ENCODE assay signal across 33 cellular contexts in the genomic region with DNA sequence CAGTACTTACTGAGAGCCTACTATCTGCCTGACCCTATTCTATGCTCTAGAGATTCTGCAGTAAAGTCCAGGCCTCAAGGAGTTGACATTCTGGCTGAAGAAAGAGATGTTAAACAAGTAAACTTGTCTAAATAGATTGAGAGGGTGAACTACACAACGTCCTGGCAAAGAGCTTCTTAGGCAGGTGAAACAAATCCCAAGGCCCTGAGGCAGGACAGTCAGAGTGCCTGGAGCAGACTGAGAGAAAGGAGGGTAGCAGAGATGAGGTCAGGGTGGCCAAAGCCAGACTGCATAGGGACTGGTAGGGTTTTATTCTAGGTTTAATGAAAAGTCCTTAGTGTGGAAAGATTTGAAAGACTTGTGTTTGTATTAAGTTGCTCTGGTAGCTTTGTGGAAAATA.
"Had no signal": no experiment of that assay in that cellular context is flagged by ENCODE, and none has a peak within 500 bp of the region (broad histone marks: within the 10 kb centered on the region; RNA-seq: fewer than 3 reads in every experiment).

No MANE protein-coding gene starts in this region.

- H3K27ac ChIP-seq: ascending aorta, breast epithelium, cardiac muscle cell, colonic mucosa, dorsolateral prefrontal cortex had no signal

- H3K4me1 Mint-ChIP-seq: activated naive CD4-positive, alpha-beta T cell treated with anti-CD3 and anti-CD28 coated beads, Interleukin-2, amount 10 ng/mL, durations not matched to agents 7 days and 5 days; brain had no signal

- H3K4me1 ChIP-seq: ascending aorta, breast epithelium, colonic mucosa had no signal

- FAIRE-seq: frontal cortex had no signal

- H3K4me3 Mint-ChIP-seq: activated CD4-positive, alpha-beta memory T cell treated with anti-CD3 and anti-CD28 coated beads for 36 hours; activated CD8-positive, alpha-beta memory T cell treated with anti-CD3 and anti-CD28 coated beads, Interleukin-2, amount 10 ng/mL, durations not matched to agents 7 days and 5 days; activated CD8-positive, alpha-beta T cell treated with anti-CD3 and anti-CD28 coated beads, Interleukin-2, amount 10 ng/mL, durations not matched to agents 7 days and 5 days; activated naive CD4-positive, alpha-beta T cell treated with anti-CD3 and anti-CD28 coated beads, Interleukin-2, amount 10 ng/mL, durations not matched to agents 7 days and 5 days; activated naive CD8-positive, alpha-beta T cell treated with anti-CD3 and anti-CD28 coated beads, Interleukin-2, amount 10 ng/mL, durations not matched to agents 7 days and 5 days; activated T-helper 1 cell treated with anti-CD3 and anti-CD28 coated beads, Interleukin-12 subunit alpha, Interleukin-12 subunit beta, Interleukin-2, Interleukin-4 antibody, amounts not matched to agents 30 ng/mL and 10 ng/mL and 1 ng/mL, durations not matched to agents 14 hours and 24 hours and 36 hours; brain; dendritic cell treated with granulocyte-macrophage colony-stimulating factor and Interleukin-4, amounts not matched to agents 40 ng/mL and 50 ng/mL, for 4 days; endodermal cell; T-helper 17 cell; T-helper 2 cell treated with Interferon-gamma antibody and Interleukin-4, amounts not matched to agents 5 μg/mL and 100 μg/mL, for 36 hours had no signal

- DNase-seq: activated CD4-positive, alpha-beta memory T cell treated with anti-CD3 and anti-CD28 coated beads for 36 hours; activated CD4-positive, alpha-beta T cell treated with anti-CD3 and anti-CD28 coated beads for 4 hours; activated CD4-positive, CD25-positive, alpha-beta regulatory T cell; activated CD4-positive, CD25-positive, alpha-beta regulatory T cell treated with anti-CD3 and anti-CD28 coated beads, Interleukin-2, amount 50 U/mL, for 72 hours; activated CD8-positive, alpha-beta memory T cell treated with anti-CD3 and anti-CD28 coated beads, Interleukin-2, amount 10 ng/mL, durations not matched to agents 7 days and 5 days; activated CD8-positive, alpha-beta memory T cell treated with anti-CD3 and anti-CD28 coated beads, Interleukin-2, amount 50 U/mL, for 4 hours; activated CD8-positive, alpha-beta T cell treated with anti-CD3 and anti-CD28 coated beads, Interleukin-2, amount 10 ng/mL, durations not matched to agents 7 days and 5 days; activated gamma-delta T cell; activated naive CD4-positive, alpha-beta T cell; activated naive CD4-positive, alpha-beta T cell treated with anti-CD3 and anti-CD28 coated beads, Interleukin-2, amount 10 ng/mL, durations not matched to agents 7 days and 5 days; activated naive CD8-positive, alpha-beta T cell treated with anti-CD3 and anti-CD28 coated beads, Interleukin-2, amount 10 ng/mL, durations not matched to agents 7 days and 5 days; activated T-cell treated with anti-CD3 and anti-CD28 coated beads, Interleukin-2, amount 50 U/mL, for 1 hour; activated T-cell treated with anti-CD3 and anti-CD28 coated beads, Interleukin-2, amount 50 U/mL, for 48 hours; central memory CD4-positive, alpha-beta T cell; cerebellar nuclear complex; colonic mucosa; dorsolateral prefrontal cortex; effector memory CD4-positive, alpha-beta T cell; endodermal cell; foreskin fibroblast; head of caudate nucleus; T-helper 1 cell; T-helper 17 cell; T1000 had no signal

- H3K9me3 ChIP-seq: ascending aorta, breast epithelium, colonic mucosa had no signal

- H3K36me3 ChIP-seq: ascending aorta, breast epithelium, cardiac muscle cell, colonic mucosa had no signal

- H3K4me3 ChIP-seq: ascending aorta, breast epithelium, cardiac muscle cell, colonic mucosa, dorsolateral prefrontal cortex had no signal

- ATAC-seq: activated CD8-positive, alpha-beta memory T cell treated with anti-CD3 and anti-CD28 coated beads, Interleukin-2, amount 10 ng/mL, durations not matched to agents 7 days and 5 days; activated CD8-positive, alpha-beta T cell treated with anti-CD3 and anti-CD28 coated beads, Interleukin-2, amount 10 ng/mL, durations not matched to agents 7 days and 5 days; activated naive CD4-positive, alpha-beta T cell treated with anti-CD3 and anti-CD28 coated beads, Interleukin-2, amount 50 U/mL, for 72 hours; T-helper 17 cell had no signal

- H3K27me3 ChIP-seq: ascending aorta, breast epithelium, cardiac muscle cell, colonic mucosa had no signal

- H3K9me3 Mint-ChIP-seq: activated CD4-positive, alpha-beta memory T cell treated with anti-CD3 and anti-CD28 coated beads for 36 hours; activated naive CD4-positive, alpha-beta T cell treated with anti-CD3 and anti-CD28 coated beads, Interleukin-2, amount 10 ng/mL, durations not matched to agents 7 days and 5 days; activated naive CD4-positive, alpha-beta T cell treated with anti-CD3 and anti-CD28 coated beads, Interleukin-2, amount 50 U/mL, for 72 hours; activated naive CD8-positive, alpha-beta T cell treated with anti-CD3 and anti-CD28 coated beads, Interleukin-2, amount 10 ng/mL, durations not matched to agents 7 days and 5 days; activated T-helper 1 cell treated with anti-CD3 and anti-CD28 coated beads, Interleukin-12 subunit alpha, Interleukin-12 subunit beta, Interleukin-2, Interleukin-4 antibody, amounts not matched to agents 30 ng/mL and 10 ng/mL and 1 ng/mL, durations not matched to agents 14 hours and 24 hours and 36 hours; brain; dendritic cell treated with granulocyte-macrophage colony-stimulating factor and Interleukin-4, amounts not matched to agents 40 ng/mL and 50 ng/mL, for 4 days; endodermal cell; T-helper 2 cell treated with Interferon-gamma antibody and Interleukin-4, amounts not matched to agents 5 μg/mL and 100 μg/mL, for 36 hours had no signal

- H3K36me3 Mint-ChIP-seq: activated CD4-positive, alpha-beta memory T cell treated with anti-CD3 and anti-CD28 coated beads for 36 hours; activated CD8-positive, alpha-beta memory T cell treated with anti-CD3 and anti-CD28 coated beads, Interleukin-2, amount 10 ng/mL, durations not matched to agents 7 days and 5 days; activated naive CD4-positive, alpha-beta T cell treated with anti-CD3 and anti-CD28 coated beads, Interleukin-2, amount 10 ng/mL, durations not matched to agents 7 days and 5 days; activated naive CD4-positive, alpha-beta T cell treated with anti-CD3 and anti-CD28 coated beads, Interleukin-2, amount 50 U/mL, for 72 hours; activated naive CD8-positive, alpha-beta T cell treated with anti-CD3 and anti-CD28 coated beads, Interleukin-2, amount 10 ng/mL, durations not matched to agents 7 days and 5 days; brain had no signal

- H3K27ac Mint-ChIP-seq: activated CD4-positive, alpha-beta memory T cell treated with anti-CD3 and anti-CD28 coated beads for 36 hours; activated CD8-positive, alpha-beta memory T cell treated with anti-CD3 and anti-CD28 coated beads, Interleukin-2, amount 10 ng/mL, durations not matched to agents 7 days and 5 days; activated CD8-positive, alpha-beta T cell treated with anti-CD3 and anti-CD28 coated beads, Interleukin-2, amount 10 ng/mL, durations not matched to agents 7 days and 5 days; activated naive CD4-positive, alpha-beta T cell treated with anti-CD3 and anti-CD28 coated beads, Interleukin-2, amount 10 ng/mL, durations not matched to agents 7 days and 5 days; activated naive CD4-positive, alpha-beta T cell treated with anti-CD3 and anti-CD28 coated beads, Interleukin-2, amount 50 U/mL, for 72 hours; activated naive CD8-positive, alpha-beta T cell treated with anti-CD3 and anti-CD28 coated beads, Interleukin-2, amount 10 ng/mL, durations not matched to agents 7 days and 5 days; activated T-helper 1 cell treated with anti-CD3 and anti-CD28 coated beads, Interleukin-12 subunit alpha, Interleukin-12 subunit beta, Interleukin-2, Interleukin-4 antibody, amounts not matched to agents 30 ng/mL and 10 ng/mL and 1 ng/mL, durations not matched to agents 14 hours and 24 hours and 36 hours; brain; dendritic cell treated with granulocyte-macrophage colony-stimulating factor and Interleukin-4, amounts not matched to agents 40 ng/mL and 50 ng/mL, for 4 days; endodermal cell; T-helper 17 cell; T-helper 2 cell treated with Interferon-gamma antibody and Interleukin-4, amounts not matched to agents 5 μg/mL and 100 μg/mL, for 36 hours had no signal
